ENCODE assay signal across 7 cellular contexts in genomic region chr6:131036143-131036542, GRCh38.
"Had no signal": no experiment of that assay in that cellular context is flagged by ENCODE, and none has a peak within 500 bp of the region (broad histone marks: within the 10 kb centered on the region; RNA-seq: fewer than 3 reads in every experiment).

No MANE protein-coding gene starts in this region.

- DNase-seq: GM23248, GOT3, H7, HFFc6 had no signal

- H3K9me3 ChIP-seq: HAP-1 had no signal

- H3K27ac ChIP-seq: GM23248, HL-60 had no signal

- H3K36me3 ChIP-seq: HAP-1 had no signal

- H3K4me3 ChIP-seq: GM23248, HAP-1 had no signal

- H3K4me1 ChIP-seq: HAP-1 had no signal

- ATAC-seq: HCT116 had no signal

- H3K9ac ChIP-seq: GM23248 had no signal

- H2AFZ ChIP-seq: GM23248 had no signal
